In the genomic region with DNA sequence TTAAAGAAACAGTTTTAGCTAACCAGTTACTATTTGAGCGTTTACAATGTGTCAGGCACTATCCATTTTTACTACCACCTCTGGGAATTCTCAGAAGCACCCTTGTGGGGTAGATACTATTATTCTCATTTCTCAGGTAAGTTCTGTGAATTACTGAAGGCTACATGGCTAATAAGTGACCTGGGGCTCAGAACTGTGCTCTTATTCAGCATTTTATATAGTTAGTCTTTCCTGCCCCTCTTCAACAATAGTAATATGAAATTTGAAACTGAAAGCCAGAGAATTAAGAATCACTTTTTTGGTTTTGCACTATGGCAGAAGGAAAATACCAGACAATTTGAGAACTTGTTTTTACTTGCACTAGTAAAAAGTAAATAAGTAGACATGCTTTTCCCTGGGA, we compare ENCODE assay signal across 14 cellular contexts. TPM values are rescaled to one million over a fixed set of nuclear protein-coding genes. Genes with fewer than 3 reads are reported as not detected.
A peak's percentile ranks its signal among the peaks of the same experiment; 100 is the strongest.
DNase-seq lines count a peak whose midpoint lies in the region; ATAC-seq and TF ChIP-seq lines count a peak whose summit lies in the region.
"Had no signal": no experiment of that assay in that cellular context is flagged by ENCODE, and none has a peak within 500 bp of the region (broad histone marks: within the 10 kb centered on the region; RNA-seq: fewer than 3 reads in every experiment).

No MANE protein-coding gene starts in this region.

- no peak overlapping the region for H3K4me3 Mint-ChIP-seq in CD8-positive, alpha-beta memory T cell

- H3K4me3 ChIP-seq in SK-N-SH (ENCODE audit: low read depth in 2 of 2, low read length in 1 of 2) (0 out of 4 replicates have a peak overlapping the region, but pooled peaks of 1 of the 2 experiments have one; percentile 17), coronary artery (peak overlapping the region; percentile 38)
- no peak overlapping the region for H3K4me3 ChIP-seq in CD8-positive, alpha-beta memory T cell (ENCODE audit: low read length)
- H3K4me3 ChIP-seq: gastrocnemius medialis had no signal

- TF ChIP-seq CTCF in SK-N-SH (IDR thresholded peaks at IDR 0.05) (no peak), coronary artery (IDR thresholded peaks at IDR 0.05) (no peak)

- TF ChIP-seq EP300 in SK-N-SH (IDR thresholded peaks at IDR 0.05; ENCODE audit: borderline replicate concordance in 1 of 2, low read depth in 1 of 2, low read length in 1 of 2): no peak

- peaks cover 99% of the 10 kb centered on the region for H3K79me2 ChIP-seq in SK-N-SH (ENCODE audit: insufficient read depth)

- POLR2A ChIA-PET in SK-N-SH (lab: Yijun Ruan, JAX): no interaction called here
- POLR2A ChIA-PET in CD8-positive, alpha-beta memory T cell (lab: Charles Lee): no interaction called here

- peak overlapping the region; percentile 48; the same call in 1 of the 2 replicates for H3K4me2 ChIP-seq in SK-N-SH

- H3K27me3 ChIP-seq in SK-N-SH (ENCODE audit: insufficient read depth): no peaks in the 10 kb centered on the region
- no peaks in the 10 kb centered on the region for H3K27me3 ChIP-seq in CD8-positive, alpha-beta memory T cell (ENCODE audit: insufficient read depth, low read length, poor library complexity, severe bottlenecking)
- H3K27me3 ChIP-seq: gastrocnemius medialis had no signal

- no peaks in the 10 kb centered on the region for H3K9me3 ChIP-seq in SK-N-SH
- H3K9me3 ChIP-seq in CD8-positive, alpha-beta memory T cell (ENCODE audit: low read length): no peaks in the 10 kb centered on the region
- H3K9me3 ChIP-seq: gastrocnemius medialis had no signal

- H2AFZ ChIP-seq in SK-N-SH (ENCODE audit: low read depth): no peak overlapping the region

- peaks cover 92% of the 10 kb centered on the region for H4K20me1 ChIP-seq in SK-N-SH (ENCODE audit: insufficient read depth)

- in situ Hi-C loops in G401 (cut with HindIII; ENCODE audit: low sequenced_read_pairs): no loop called here

- peaks cover 8 to 29% (median 25%) of the 10 kb centered on the region in 3 donors for H3K4me1 Mint-ChIP-seq in CD8-positive, alpha-beta memory T cell

- H3F3A ChIP-seq in SK-N-SH (replicated peaks; ENCODE audit: insufficient read depth): peaks cover 18% of the 10 kb centered on the region

- CTCF ChIA-PET in SK-N-SH (lab: Yijun Ruan, JAX): interaction anchor here (1.0 to 1.7 kb wide), 3 partner anchors 10 to 387 kb away, joined by 3 to 4 read pairs (median 3); a partner anchor contains a TSS
- CTCF ChIA-PET in CD8-positive, alpha-beta memory T cell (lab: Charles Lee): no interaction called here

- H3K27ac Mint-ChIP-seq in CD8-positive, alpha-beta memory T cell: no peak overlapping the region

- H3K27me3 Mint-ChIP-seq in CD8-positive, alpha-beta memory T cell: no peaks in the 10 kb centered on the region

- H3K27ac ChIP-seq in SK-N-SH (ENCODE audit: low read depth in 2 of 2, low read length in 1 of 2) (peak overlapping the region in 1 of 2 experiments; percentile 28; a peak in 1 of 4 replicates), coronary artery (no peak overlapping the region)
- no peak overlapping the region for H3K27ac ChIP-seq in CD8-positive, alpha-beta memory T cell (ENCODE audit: low read depth, low read length)
- H3K27ac ChIP-seq: gastrocnemius medialis had no signal

- WGBS in SK-N-SH (ENCODE audit: low lambda C conversion rate): 96% methylated on average over 1 of the region's 1 CpG

- TF ChIP-seq RAD21 in SK-N-SH (IDR thresholded peaks at IDR 0.05; ENCODE audit: low read length): no peak

- peaks cover 0 to 7% of the 10 kb centered on the region in 2 experiments; a peak in 2 of 4 replicates for H3K4me1 ChIP-seq in SK-N-SH (ENCODE audit: control insufficient read depth in 1 of 2, insufficient read depth in 2 of 2, low read depth in 1 of 2, low read length in 1 of 2)
- peaks cover 5% of the 10 kb centered on the region for H3K4me1 ChIP-seq in CD8-positive, alpha-beta memory T cell (ENCODE audit: insufficient read depth, low read length)

- no peaks in the 10 kb centered on the region for H3K9me3 Mint-ChIP-seq in CD8-positive, alpha-beta memory T cell

- no peaks in the 10 kb centered on the region for H3K9me2 ChIP-seq in SK-N-SH

- ATAC-seq in SK-N-SH treated with all-trans-retinoic acid at 6 μM for 48 hours (no peak), GM21447 (IDR thresholded peaks at IDR 0.05; ENCODE audit: unreplicated experiment) (peak; percentile 91), HG03097 (IDR thresholded peaks at IDR 0.05; ENCODE audit: low FRiP score, unreplicated experiment) (peak; percentile 47)
- ATAC-seq: gastrocnemius medialis, left lobe of liver had no signal

- peaks cover 6 to 24% of the 10 kb centered on the region in 2 experiments for H3K36me3 ChIP-seq in SK-N-SH (replicated peaks in 1 of 2; ENCODE audit: control insufficient read depth in 1 of 2, insufficient read depth in 2 of 2, low read length in 1 of 2)
- H3K36me3 ChIP-seq in CD8-positive, alpha-beta memory T cell (ENCODE audit: insufficient read depth, low read length): no peaks in the 10 kb centered on the region
- H3K36me3 ChIP-seq: gastrocnemius medialis had no signal

- H3K36me3 Mint-ChIP-seq in CD8-positive, alpha-beta memory T cell: peaks cover 0 to 8% (median 5%) of the 10 kb centered on the region in 3 donors

- no peak for DNase-seq in SK-N-SH
- no peak for DNase-seq in coronary artery (ENCODE audit: low spot score)
- no peak for DNase-seq in CD8-positive, alpha-beta memory T cell
- no peak for DNase-seq in activated gamma-delta T cell (lab: John Stamatoyannopoulos, UW)
- DNase-seq in G401 (ENCODE audit: low spot score): no peak
- DNase-seq: 8988T; activated gamma-delta T cell treated with Interleukin-2 at 50 U/mL for 16 hours; gastrocnemius medialis; NCI-H187 treated with DMSO at 0.1 percent for 48 hours; stimulated activated CD4-positive, alpha-beta T cell treated with anti-CD3 and anti-CD28 coated beads, Interleukin-2, amount 100 ng/mL, for 24 hours had no signal

- H3K9ac ChIP-seq in SK-N-SH: no peak overlapping the region

TF ChIP-seq in SK-N-SH, 30 proteins besides CTCF, POLR2A, EP300 and RAD21 (continues in another document):
- TF ChIP-seq FOSL2 (IDR thresholded peaks at IDR 0.05; ENCODE audit: borderline replicate concordance, low read depth): no peak
- no peak for TF ChIP-seq TAF1 (IDR thresholded peaks at IDR 0.05; ENCODE audit: borderline replicate concordance, low read depth, low read length)
- TF ChIP-seq MXI1 (IDR thresholded peaks at IDR 0.05; ENCODE audit: low read depth, low read length): no peak
- no peak for TF ChIP-seq FOXM1 (IDR thresholded peaks at IDR 0.05; ENCODE audit: low read depth)

TF ChIP-seq in SK-N-SH treated with all-trans-retinoic acid at 6 μM for 48 hours, 23 proteins besides CTCF, POLR2A, EP300 and RAD21:
- TF ChIP-seq RARB (CRISPR knock-in tag; IDR thresholded peaks at IDR 0.05) (no peak), CSDC2 (CRISPR knock-in tag; IDR thresholded peaks at IDR 0.05) (no peak), BACH2 (CRISPR knock-in tag; IDR thresholded peaks at IDR 0.05; ENCODE audit: borderline replicate concordance) (no peak), TOX (CRISPR knock-in tag; IDR thresholded peaks at IDR 0.05; ENCODE audit: borderline replicate concordance) (no peak), ZFP3 (CRISPR knock-in tag; IDR thresholded peaks at IDR 0.05) (no peak), ZFP30 (CRISPR knock-in tag; IDR thresholded peaks at IDR 0.05) (no peak), PPARA (CRISPR knock-in tag; IDR thresholded peaks at IDR 0.05; ENCODE audit: borderline replicate concordance) (no peak)
- TF ChIP-seq, protein P1, sequence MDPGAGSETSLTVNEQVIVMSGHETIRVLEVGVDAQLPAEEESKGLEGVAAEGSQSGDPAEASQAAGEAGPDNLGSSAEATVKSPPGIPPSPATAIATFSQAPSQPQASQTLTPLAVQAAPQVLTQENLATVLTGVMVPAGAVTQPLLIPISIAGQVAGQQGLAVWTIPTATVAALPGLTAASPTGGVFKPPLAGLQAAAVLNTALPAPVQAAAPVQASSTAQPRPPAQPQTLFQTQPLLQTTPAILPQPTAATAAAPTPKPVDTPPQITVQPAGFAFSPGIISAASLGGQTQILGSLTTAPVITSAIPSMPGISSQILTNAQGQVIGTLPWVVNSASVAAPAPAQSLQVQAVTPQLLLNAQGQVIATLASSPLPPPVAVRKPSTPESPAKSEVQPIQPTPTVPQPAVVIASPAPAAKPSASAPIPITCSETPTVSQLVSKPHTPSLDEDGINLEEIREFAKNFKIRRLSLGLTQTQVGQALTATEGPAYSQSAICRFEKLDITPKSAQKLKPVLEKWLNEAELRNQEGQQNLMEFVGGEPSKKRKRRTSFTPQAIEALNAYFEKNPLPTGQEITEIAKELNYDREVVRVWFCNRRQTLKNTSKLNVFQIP (CRISPR knock-in tag; IDR thresholded peaks at IDR 0.05; ENCODE audit: borderline replicate concordance, low read depth): no peak
- TF ChIP-seq, protein P2, sequence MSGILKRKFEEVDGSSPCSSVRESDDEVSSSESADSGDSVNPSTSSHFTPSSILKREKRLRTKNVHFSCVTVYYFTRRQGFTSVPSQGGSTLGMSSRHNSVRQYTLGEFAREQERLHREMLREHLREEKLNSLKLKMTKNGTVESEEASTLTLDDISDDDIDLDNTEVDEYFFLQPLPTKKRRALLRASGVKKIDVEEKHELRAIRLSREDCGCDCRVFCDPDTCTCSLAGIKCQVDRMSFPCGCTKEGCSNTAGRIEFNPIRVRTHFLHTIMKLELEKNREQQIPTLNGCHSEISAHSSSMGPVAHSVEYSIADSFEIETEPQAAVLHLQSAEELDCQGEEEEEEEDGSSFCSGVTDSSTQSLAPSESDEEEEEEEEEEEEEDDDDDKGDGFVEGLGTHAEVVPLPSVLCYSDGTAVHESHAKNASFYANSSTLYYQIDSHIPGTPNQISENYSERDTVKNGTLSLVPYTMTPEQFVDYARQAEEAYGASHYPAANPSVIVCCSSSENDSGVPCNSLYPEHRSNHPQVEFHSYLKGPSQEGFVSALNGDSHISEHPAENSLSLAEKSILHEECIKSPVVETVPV (CRISPR knock-in tag; IDR thresholded peaks at IDR 0.05): no peak
TF ChIP-seq in SK-N-SH treated with all-trans-retinoic acid at 6 μM for 48 hours: peak in this region for 0.

RNA-seq across cellular contexts. Expression of a gene that starts 11.8 kb away (rescaled TPM):
- 18.4 and 27.4 TPM in 2 replicates for polyA plus RNA-seq in SK-N-SH (2012; rRNA removed)
- 22.3 and 24.9 TPM in 2 replicates for polyA plus RNA-seq in SK-N-SH (2012; cell fraction: cytosol; rRNA removed)
- polyA plus RNA-seq in SK-N-SH (2012; cell fraction: nucleus; rRNA removed): 25.1 and 49.5 TPM in 2 replicates
- 10 to 100 TPM; 90.6 to 91.3 TPM for total RNA-seq in CD8-positive, alpha-beta memory T cell
- 5.0 TPM for polyA plus RNA-seq in CD8-positive, alpha-beta memory T cell
- 0.54 and 1.5 TPM in 2 replicates for total RNA-seq in G401 (2014; rRNA removed; shearing (Covaris generic))

Comparison
In these comparisons a context has a peak if more than half of its experiments do, and no peak if none do; other contexts are left out.
1. RNA of a gene that starts 11.8 kb away (total RNA-seq): 90.6 to 91.3 TPM in CD8-positive, alpha-beta memory T cell; 0.54 to 1.5 TPM in G401; every median in the first group is over 10 times any median in the second.